Comparison of ENCODE assay signal across 9 cellular contexts in genomic region chr17:35486920-35487727, GRCh38. TPM values are rescaled to one million over a fixed set of nuclear protein-coding genes. Genes with fewer than 3 reads are reported as not detected.
DNase-seq lines count a peak whose midpoint lies in the region; ATAC-seq, FAIRE-seq and TF ChIP-seq lines count a peak whose summit lies in the region.
"Had no signal": no experiment of that assay in that cellular context is flagged by ENCODE, and none has a peak within 500 bp of the region (broad histone marks: within the 10 kb centered on the region; RNA-seq: fewer than 3 reads in every experiment).

No MANE protein-coding gene starts in this region.

- DNase-seq in A549 (ENCODE audit: low read depth in 1 of 2, low spot score in 1 of 2) (peak in 1 of 2 experiments; percentile 28), HCEC 1CT (peak; percentile 17), astrocyte (ENCODE audit: low read depth) (peak; percentile 64), keratinocyte (ENCODE audit: low read depth, low spot score) (no peak), DMS153 treated with DMSO at 0.1 percent for 48 hours (lab: John Stamatoyannopoulos, UW; ENCODE audit: unreplicated experiment) (no peak)
- DNase-seq in T-helper 2 cell treated with Interferon-gamma antibody and Interleukin-4, amounts not matched to agents 5 μg/mL and 100 μg/mL, for 36 hours (ENCODE audit: low spot score), result peak; percentile 91
- peak; percentile 84 for DNase-seq in stimulated activated CD4-positive, alpha-beta T cell treated with anti-CD3 and anti-CD28 coated beads, Interleukin-1b, Interleukin-23, amount 100 ng/mL, for 48 hours
- DNase-seq: DND-41 had no signal

- peaks cover 4% of the 10 kb centered on the region for H3K4me1 ChIP-seq in A549
- peaks cover 4% of the 10 kb centered on the region for H3K4me1 ChIP-seq in astrocyte (ENCODE audit: insufficient read depth, low read length)
- peaks cover 9% of the 10 kb centered on the region for H3K4me1 ChIP-seq in keratinocyte (ENCODE audit: control insufficient read depth, extremely low read depth, insufficient read depth, low read length)

- CTCF ChIA-PET in A549 (lab: Yijun Ruan, JAX), result interaction anchor here (1.0 to 1.6 kb wide), 4 partner anchors 12 to 174 kb away, joined by 3 to 4 read pairs (median 3); no protein-coding TSS in a partner anchor

- TF ChIP-seq CTCF in A549 (IDR thresholded peaks at IDR 0.05) (no peak), astrocyte (IDR thresholded peaks at IDR 0.05; ENCODE audit: insufficient read depth, low read depth, low read length) (no peak), keratinocyte (optimal IDR thresholded peaks at IDR 0.05 in 1 of 3, IDR thresholded peaks at IDR 0.05 in 1 of 3, conservative IDR thresholded peaks at IDR 0.05 in 1 of 3; ENCODE audit: extremely low read depth in 1 of 3, insufficient read depth in 2 of 3, low read length in 3 of 3) (no peak)

- H3K9ac ChIP-seq in astrocyte (ENCODE audit: low read length) (no peak overlapping the region), keratinocyte (ENCODE audit: control insufficient read depth, extremely low read depth, insufficient read depth, low read length) (no peak overlapping the region)

- peak overlapping the region; percentile 39 for H3K4me3 ChIP-seq in A549
- peak overlapping the region; percentile 56 for H3K4me3 ChIP-seq in astrocyte (ENCODE audit: insufficient read depth, low read depth, low read length)
- H3K4me3 ChIP-seq in keratinocyte (ENCODE audit: control insufficient read depth in 2 of 3, extremely low read depth in 1 of 3, insufficient read depth in 2 of 3, low read depth in 1 of 3, low read length in 3 of 3), result peak overlapping the region; percentile 29 to 70 (median 53)

- no peaks in the 10 kb centered on the region for H3K36me3 ChIP-seq in astrocyte (ENCODE audit: insufficient read depth, low read length)
- H3K36me3 ChIP-seq in keratinocyte (ENCODE audit: control insufficient read depth in 2 of 2, extremely low read depth in 1 of 2, insufficient read depth in 2 of 2, low read length in 2 of 2), result no peaks in the 10 kb centered on the region

- no peaks in the 10 kb centered on the region for H4K20me1 ChIP-seq in astrocyte (ENCODE audit: insufficient read depth, low read length)
- peaks cover 3% of the 10 kb centered on the region for H4K20me1 ChIP-seq in keratinocyte (ENCODE audit: control insufficient read depth, extremely low read depth, insufficient read depth, low read length)

- no peak for TF ChIP-seq EP300 in A549 (IDR thresholded peaks at IDR 0.05)

- H3K4me3 Mint-ChIP-seq in T-helper 2 cell treated with Interferon-gamma antibody and Interleukin-4, amounts not matched to agents 5 μg/mL and 100 μg/mL, for 36 hours, result peak overlapping the region; percentile 89
- H3K4me3 Mint-ChIP-seq in astrocyte (ENCODE audit: unreplicated experiment), result peak overlapping the region; percentile 75

- FAIRE-seq in A549 (lab: Jason Lieb, UNC) (no peak), astrocyte (lab: Jason Lieb, UNC) (no peak), keratinocyte (lab: Jason Lieb, UNC) (peak; percentile 60)

- H3K79me2 ChIP-seq in astrocyte (ENCODE audit: insufficient read depth, low read length) (no peaks in the 10 kb centered on the region), keratinocyte (ENCODE audit: control insufficient read depth, insufficient read depth, low read length) (no peaks in the 10 kb centered on the region)

- H3K27me3 Mint-ChIP-seq in T-helper 2 cell treated with Interferon-gamma antibody and Interleukin-4, amounts not matched to agents 5 μg/mL and 100 μg/mL, for 36 hours (ENCODE audit: low read depth), result no peaks in the 10 kb centered on the region
- H3K27me3 Mint-ChIP-seq in astrocyte (ENCODE audit: low read depth, unreplicated experiment), result peaks cover 83% of the 10 kb centered on the region

- POLR2A ChIA-PET in A549 (lab: Yijun Ruan, JAX), result interaction anchor here (0.5 kb wide), 1 partner anchor 317 kb away, joined by 3 read pairs; no protein-coding TSS in a partner anchor

- TF ChIP-seq POLR2A in A549 (IDR thresholded peaks at IDR 0.05; ENCODE audit: low read length), result no peak

- H3K27ac Mint-ChIP-seq in T-helper 2 cell treated with Interferon-gamma antibody and Interleukin-4, amounts not matched to agents 5 μg/mL and 100 μg/mL, for 36 hours, result peak overlapping the region; percentile 93
- H3K27ac Mint-ChIP-seq in astrocyte (ENCODE audit: unreplicated experiment), result no peak overlapping the region

- H3K27ac ChIP-seq in A549, result 0 out of 6 replicates have a peak overlapping the region, but pooled peaks of 1 of the 2 experiments have one; percentile 26
- H3K27ac ChIP-seq in astrocyte (ENCODE audit: low read depth, low read length), result no peak overlapping the region
- no peak overlapping the region for H3K27ac ChIP-seq in keratinocyte (ENCODE audit: control insufficient read depth, insufficient read depth, low read length)

- no peaks in the 10 kb centered on the region for H3K9me1 ChIP-seq in keratinocyte (ENCODE audit: control insufficient read depth, extremely low read depth, insufficient read depth, low read length)

- peaks cover 53% of the 10 kb centered on the region for H3K4me1 Mint-ChIP-seq in T-helper 2 cell treated with Interferon-gamma antibody and Interleukin-4, amounts not matched to agents 5 μg/mL and 100 μg/mL, for 36 hours (ENCODE audit: low read depth)
- H3K4me1 Mint-ChIP-seq in astrocyte (ENCODE audit: low read depth, unreplicated experiment), result no peaks in the 10 kb centered on the region

- H3K27me3 ChIP-seq in astrocyte (ENCODE audit: insufficient read depth, low read length) (peaks cover 69% of the 10 kb centered on the region), keratinocyte (ENCODE audit: control insufficient read depth, extremely low read depth, insufficient read depth, low read length) (peaks cover 72% of the 10 kb centered on the region)

- 25% methylated on average over 41 of the region's 41 CpGs for WGBS in A549 (ENCODE audit: missing lambda C conversion rate)

- H3K36me3 Mint-ChIP-seq in T-helper 2 cell treated with Interferon-gamma antibody and Interleukin-4, amounts not matched to agents 5 μg/mL and 100 μg/mL, for 36 hours (ENCODE audit: low read depth), result peaks cover 93% of the 10 kb centered on the region
- H3K36me3 Mint-ChIP-seq in astrocyte (ENCODE audit: low read depth, unreplicated experiment), result peaks cover 2% of the 10 kb centered on the region

- H3K9me3 Mint-ChIP-seq in T-helper 2 cell treated with Interferon-gamma antibody and Interleukin-4, amounts not matched to agents 5 μg/mL and 100 μg/mL, for 36 hours, result no peaks in the 10 kb centered on the region
- peaks cover 27% of the 10 kb centered on the region for H3K9me3 Mint-ChIP-seq in astrocyte (ENCODE audit: unreplicated experiment)

- no peak for TF ChIP-seq RAD21 in A549 (conservative IDR thresholded peaks at IDR 0.05 in 1 of 2, IDR thresholded peaks at IDR 0.05 in 1 of 2)

- dilution Hi-C loops in keratinocyte (cut with MboI; ENCODE audit: extremely low pct_ligation_motif_present, low sequenced_read_pairs), result no loop called here

- ATAC-seq in A549, result peak in 1 of 2 experiments; percentile 29; a peak in 3 of 6 replicates
- ATAC-seq in GM19452 (IDR thresholded peaks at IDR 0.05; ENCODE audit: unreplicated experiment), result no peak

- H3K4me2 ChIP-seq in A549 (peak overlapping the region; percentile 83), astrocyte (ENCODE audit: low read length) (peak overlapping the region; percentile 86), keratinocyte (ENCODE audit: control insufficient read depth, extremely low read depth, insufficient read depth, low read depth, low read length) (peak overlapping the region; percentile 83)

- H2AFZ ChIP-seq in astrocyte (ENCODE audit: low read depth, low read length) (peak overlapping the region; percentile 48), keratinocyte (ENCODE audit: control insufficient read depth, low read length) (peak overlapping the region; percentile 65)

- H3K9me3 ChIP-seq in A549, result peaks cover 7% of the 10 kb centered on the region; the same call in 2 of the 3 replicates
- peaks cover 2% of the 10 kb centered on the region for H3K9me3 ChIP-seq in astrocyte (ENCODE audit: insufficient read depth, low read depth, low read length)
- peaks cover 10% of the 10 kb centered on the region for H3K9me3 ChIP-seq in keratinocyte (ENCODE audit: control insufficient read depth, low read depth, low read length)

RNA-seq across cellular contexts. Expression of gene SLFN13, which starts 38.6 kb away (rescaled TPM):
- 12.2 and 12.5 TPM in 2 replicates for polyA plus RNA-seq in A549 (2011; rRNA removed)
- polyA plus RNA-seq in A549 (2012; cell fraction: cytosol; rRNA removed), result 4.8 and 5.2 TPM in 2 replicates
- polyA plus RNA-seq in A549 (2012; cell fraction: nucleus; rRNA removed), result 5.1 and 6.4 TPM in 2 replicates
- 5.4 to 6.8 TPM (median 6.6 TPM) in 3 replicates for polyA plus RNA-seq in A549 (2017; fragmentation: RNase III; extraction: RNeasy Plus Mini Kit Qiagen cat#74134 plus additional on column Dnase treatment)
- polyA minus RNA-seq in A549 (2011; rRNA and poly(A)+ RNA removed), result 11.9 and 22.0 TPM in 2 replicates
- 1.5 and 2.7 TPM in 2 replicates for total RNA-seq in astrocyte
- 0.73 to 1.4 TPM (median 1.0 TPM) in 3 replicates for polyA plus RNA-seq in keratinocyte
- not detected for polyA plus RNA-seq in keratinocyte (2011; ENCODE audit: low read depth)
- polyA plus RNA-seq in keratinocyte (2011; cell fraction: cytosol; rRNA removed), result 0.14 and 0.41 TPM in 2 replicates
- polyA plus RNA-seq in keratinocyte (2011; cell fraction: nucleus; rRNA removed), result 1.1 and 1.3 TPM in 2 replicates
- polyA plus RNA-seq in keratinocyte (2012; ENCODE audit: low replicate concordance), result 0.03 and 0.89 TPM in 2 replicates
- polyA minus RNA-seq in keratinocyte, result 0.40 to 1.7 TPM in 2 of 3 replicates, not detected in the other
- 0.58 TPM for polyA minus RNA-seq in keratinocyte (2011; cell fraction: cytosol; rRNA and poly(A)+ RNA removed)
- 0.95 and 1.4 TPM in 2 replicates for polyA minus RNA-seq in keratinocyte (2011; cell fraction: nucleus; rRNA and poly(A)+ RNA removed)

RNA-seq across cellular contexts. Expression of gene SLFN12L, which starts 50.4 kb away (rescaled TPM):
- polyA plus RNA-seq in A549 (2011; rRNA removed), result not detected in 2 replicates
- polyA plus RNA-seq in A549 (2012; cell fraction: cytosol; rRNA removed), result not detected in 2 replicates
- not detected in 2 replicates for polyA plus RNA-seq in A549 (2012; cell fraction: nucleus; rRNA removed)
- polyA plus RNA-seq in A549 (2017; fragmentation: RNase III; extraction: RNeasy Plus Mini Kit Qiagen cat#74134 plus additional on column Dnase treatment), result not detected in 3 replicates
- polyA minus RNA-seq in A549 (2011; rRNA and poly(A)+ RNA removed), result 0.10 TPM in 1 of 2 replicates, not detected in the other
- 0.14 TPM in 1 of 2 replicates, not detected in the other for total RNA-seq in astrocyte
- 0.05 to 0.09 TPM (median 0.06 TPM) in 3 replicates for polyA plus RNA-seq in keratinocyte
- polyA plus RNA-seq in keratinocyte (2011; ENCODE audit: low read depth), result not detected
- 0.07 TPM in 1 of 2 replicates, not detected in the other for polyA plus RNA-seq in keratinocyte (2011; cell fraction: cytosol; rRNA removed)
- 0.18 TPM in 1 of 2 replicates, not detected in the other for polyA plus RNA-seq in keratinocyte (2011; cell fraction: nucleus; rRNA removed)
- 0.08 TPM in 1 of 2 replicates, not detected in the other for polyA plus RNA-seq in keratinocyte (2012; ENCODE audit: low replicate concordance)
- not detected in 3 replicates for polyA minus RNA-seq in keratinocyte
- polyA minus RNA-seq in keratinocyte (2011; cell fraction: cytosol; rRNA and poly(A)+ RNA removed), result not detected
- polyA minus RNA-seq in keratinocyte (2011; cell fraction: nucleus; rRNA and poly(A)+ RNA removed), result not detected in 2 replicates

RNA-seq across cellular contexts. Expression of gene SLFN12, which starts 54.8 kb away (rescaled TPM):
- 0.16 and 0.23 TPM in 2 replicates for polyA plus RNA-seq in A549 (2011; rRNA removed)
- 0.05 and 0.08 TPM in 2 replicates for polyA plus RNA-seq in A549 (2012; cell fraction: cytosol; rRNA removed)
- 0.16 and 0.24 TPM in 2 replicates for polyA plus RNA-seq in A549 (2012; cell fraction: nucleus; rRNA removed)
- 0.08 to 0.12 TPM (median 0.09 TPM) in 3 replicates for polyA plus RNA-seq in A549 (2017; fragmentation: RNase III; extraction: RNeasy Plus Mini Kit Qiagen cat#74134 plus additional on column Dnase treatment)
- 0.24 TPM in 1 of 2 replicates, not detected in the other for polyA minus RNA-seq in A549 (2011; rRNA and poly(A)+ RNA removed)
- 39.3 and 52.5 TPM in 2 replicates for total RNA-seq in astrocyte
- 9.8 to 15.2 TPM (median 11.5 TPM) in 3 replicates for polyA plus RNA-seq in keratinocyte
- polyA plus RNA-seq in keratinocyte (2011; ENCODE audit: low read depth), result 2.3 TPM
- polyA plus RNA-seq in keratinocyte (2011; cell fraction: cytosol; rRNA removed), result 3.7 and 9.1 TPM in 2 replicates
- polyA plus RNA-seq in keratinocyte (2011; cell fraction: nucleus; rRNA removed), result 20.8 and 23.1 TPM in 2 replicates
- polyA plus RNA-seq in keratinocyte (2012; ENCODE audit: low replicate concordance), result 1.3 and 11.1 TPM in 2 replicates
- 3.9 to 13.4 TPM (median 9.7 TPM) in 3 replicates for polyA minus RNA-seq in keratinocyte
- 4.6 TPM for polyA minus RNA-seq in keratinocyte (2011; cell fraction: cytosol; rRNA and poly(A)+ RNA removed)
- polyA minus RNA-seq in keratinocyte (2011; cell fraction: nucleus; rRNA and poly(A)+ RNA removed), result 10.3 and 14.8 TPM in 2 replicates

Comparison
In these comparisons a context has a peak if more than half of its experiments do, and no peak if none do; other contexts are left out.
1. DNase-seq: peak in HCEC 1CT (single experiment), T-helper 2 cell treated with Interferon-gamma antibody and Interleukin-4, amounts not matched to agents 5 μg/mL and 100 μg/mL, for 36 hours (single experiment), astrocyte (single experiment) and stimulated activated CD4-positive, alpha-beta T cell treated with anti-CD3 and anti-CD28 coated beads, Interleukin-1b, Interleukin-23, amount 100 ng/mL, for 48 hours (single experiment); none in keratinocyte (single experiment) and DMS153 treated with DMSO at 0.1 percent for 48 hours (single experiment).
2. Peak in every context shown above with its lines, with median percentiles within 50 percentile points of each other: H3K4me2 ChIP-seq and H3K4me3 ChIP-seq.